36 cellular contexts compared by ENCODE assay signal in the genomic region with DNA sequence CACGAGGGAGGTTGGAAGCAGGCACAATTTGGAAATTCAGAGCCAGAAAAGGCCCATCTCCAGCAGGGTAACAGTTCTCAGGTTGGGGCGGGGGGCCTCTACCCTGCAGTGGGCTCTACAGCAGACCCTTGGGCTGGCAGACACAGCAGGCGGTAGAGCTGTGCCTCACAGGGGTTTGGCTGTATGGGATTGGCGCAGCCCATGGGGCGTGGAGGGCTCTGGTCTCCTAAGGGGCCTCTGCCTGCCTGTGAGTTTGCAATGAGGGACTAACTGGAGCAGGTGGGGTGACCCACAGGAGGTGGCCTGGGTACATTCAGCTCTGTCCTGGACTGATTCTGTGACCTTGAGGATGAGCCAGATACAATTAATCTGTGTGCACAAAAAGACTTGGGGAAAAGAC.
"Had no signal": no experiment of that assay in that cellular context is flagged by ENCODE, and none has a peak within 500 bp of the region (broad histone marks: within the 10 kb centered on the region; RNA-seq: fewer than 3 reads in every experiment).

No MANE protein-coding gene starts in this region.

- DNase-seq: activated CD4-positive, alpha-beta memory T cell treated with anti-CD3 and anti-CD28 coated beads, Interleukin-2, amount 10 ng/mL, durations not matched to agents 7 days and 5 days; activated CD4-positive, alpha-beta T cell treated with anti-CD3 and anti-CD28 coated beads for 36 hours; activated CD4-positive, alpha-beta T cell treated with anti-CD3 and anti-CD28 coated beads, Interleukin-2, amount 10 ng/mL, durations not matched to agents 7 days and 5 days; activated CD4-positive, alpha-beta T cell treated with anti-CD3 and anti-CD28 coated beads, Interleukin-2, amount 50 U/mL, for 4 hours; activated CD4-positive, CD25-positive, alpha-beta regulatory T cell; activated CD4-positive, CD25-positive, alpha-beta regulatory T cell treated with anti-CD3 and anti-CD28 coated beads, Interleukin-2, amount 50 U/mL, for 72 hours; activated CD8-positive, alpha-beta memory T cell treated with anti-CD3 and anti-CD28 coated beads, Interleukin-2, amount 50 U/mL, for 48 hours; activated gamma-delta T cell; activated naive CD4-positive, alpha-beta T cell; activated naive CD4-positive, alpha-beta T cell treated with anti-CD3 and anti-CD28 coated beads, Interleukin-2, amount 10 ng/mL, durations not matched to agents 7 days and 5 days; activated naive CD8-positive, alpha-beta T cell treated with anti-CD3 and anti-CD28 coated beads, Interleukin-2, amount 10 ng/mL, durations not matched to agents 7 days and 5 days; activated T-cell treated with anti-CD3 and anti-CD28 coated beads for 4 hours; activated T-cell treated with anti-CD3 and anti-CD28 coated beads, Interleukin-2, amount 50 U/mL, for 24 hours; activated T-cell treated with anti-CD3 and anti-CD28 coated beads, Interleukin-2, amount 50 U/mL, for 72 hours; central memory CD4-positive, alpha-beta T cell; cerebellar nuclear complex; colonic mucosa; dorsolateral prefrontal cortex; effector memory CD4-positive, alpha-beta T cell; endodermal cell; erythroblast; foreskin keratinocyte; gastrocnemius medialis; glutamatergic neuron; heart left ventricle; T-helper 1 cell; T-helper 17 cell; T1000 had no signal

- H3K27me3 Mint-ChIP-seq: brain had no signal

- H3K27me3 ChIP-seq: ascending aorta, breast epithelium, cardiac muscle cell, colonic mucosa, dorsolateral prefrontal cortex had no signal

- ATAC-seq: activated CD4-positive, alpha-beta T cell treated with anti-CD3 and anti-CD28 coated beads for 36 hours; activated naive CD4-positive, alpha-beta T cell treated with anti-CD3 and anti-CD28 coated beads, Interleukin-2, amount 50 U/mL, for 72 hours; activated T-cell treated with anti-CD3 and anti-CD28 coated beads, Interleukin-2, amount 50 U/mL, for 72 hours; foreskin keratinocyte; gastrocnemius medialis; heart left ventricle; T-helper 17 cell had no signal

- H3K4me1 ChIP-seq: ascending aorta, colonic mucosa, foreskin keratinocyte had no signal

- H3K36me3 ChIP-seq: ascending aorta, breast epithelium, cardiac muscle cell, colonic mucosa, esophagus muscularis mucosa, gastrocnemius medialis, heart left ventricle had no signal

- H3K36me3 Mint-ChIP-seq: activated naive CD4-positive, alpha-beta T cell treated with anti-CD3 and anti-CD28 coated beads, Interleukin-2, amount 10 ng/mL, durations not matched to agents 7 days and 5 days; activated naive CD8-positive, alpha-beta T cell treated with anti-CD3 and anti-CD28 coated beads, Interleukin-2, amount 10 ng/mL, durations not matched to agents 7 days and 5 days had no signal

- H3K27ac ChIP-seq: ascending aorta, breast epithelium, cardiac muscle cell, colonic mucosa, dorsolateral prefrontal cortex, esophagus muscularis mucosa, foreskin keratinocyte, gastrocnemius medialis, heart left ventricle had no signal

- H3K4me1 Mint-ChIP-seq: activated CD4-positive, alpha-beta memory T cell treated with anti-CD3 and anti-CD28 coated beads, Interleukin-2, amount 10 ng/mL, durations not matched to agents 7 days and 5 days; activated CD4-positive, alpha-beta T cell treated with anti-CD3 and anti-CD28 coated beads, Interleukin-2, amount 10 ng/mL, durations not matched to agents 7 days and 5 days; activated naive CD4-positive, alpha-beta T cell treated with anti-CD3 and anti-CD28 coated beads, Interleukin-2, amount 10 ng/mL, durations not matched to agents 7 days and 5 days had no signal

- H3K9me3 ChIP-seq: ascending aorta, breast epithelium, colonic mucosa, gastrocnemius medialis had no signal

- H3K27ac Mint-ChIP-seq: activated CD4-positive, alpha-beta memory T cell treated with anti-CD3 and anti-CD28 coated beads, Interleukin-2, amount 10 ng/mL, durations not matched to agents 7 days and 5 days; activated CD4-positive, alpha-beta T cell treated with anti-CD3 and anti-CD28 coated beads for 36 hours; activated CD4-positive, alpha-beta T cell treated with anti-CD3 and anti-CD28 coated beads, Interleukin-2, amount 10 ng/mL, durations not matched to agents 7 days and 5 days; activated naive CD4-positive, alpha-beta T cell treated with anti-CD3 and anti-CD28 coated beads, Interleukin-2, amount 10 ng/mL, durations not matched to agents 7 days and 5 days; activated naive CD4-positive, alpha-beta T cell treated with anti-CD3 and anti-CD28 coated beads, Interleukin-2, amount 50 U/mL, for 72 hours; activated naive CD8-positive, alpha-beta T cell treated with anti-CD3 and anti-CD28 coated beads, Interleukin-2, amount 10 ng/mL, durations not matched to agents 7 days and 5 days; activated T-cell treated with anti-CD3 and anti-CD28 coated beads, Interleukin-2, amount 50 U/mL, for 24 hours; activated T-cell treated with anti-CD3 and anti-CD28 coated beads, Interleukin-2, amount 50 U/mL, for 72 hours; dendritic cell treated with granulocyte-macrophage colony-stimulating factor and Interleukin-4, amounts not matched to agents 40 ng/mL and 50 ng/mL, for 4 days; endodermal cell; T-helper 17 cell; T-helper 2 cell treated with Interferon-gamma antibody and Interleukin-4, amounts not matched to agents 5 μg/mL and 100 μg/mL, for 36 hours had no signal

- H3K9me3 Mint-ChIP-seq: activated CD4-positive, alpha-beta memory T cell treated with anti-CD3 and anti-CD28 coated beads, Interleukin-2, amount 10 ng/mL, durations not matched to agents 7 days and 5 days; activated naive CD8-positive, alpha-beta T cell treated with anti-CD3 and anti-CD28 coated beads, Interleukin-2, amount 10 ng/mL, durations not matched to agents 7 days and 5 days; activated T-cell treated with anti-CD3 and anti-CD28 coated beads, Interleukin-2, amount 50 U/mL, for 24 hours; dendritic cell treated with granulocyte-macrophage colony-stimulating factor and Interleukin-4, amounts not matched to agents 40 ng/mL and 50 ng/mL, for 4 days had no signal

- H3K4me3 Mint-ChIP-seq: activated CD4-positive, alpha-beta memory T cell treated with anti-CD3 and anti-CD28 coated beads, Interleukin-2, amount 10 ng/mL, durations not matched to agents 7 days and 5 days; activated CD4-positive, alpha-beta T cell treated with anti-CD3 and anti-CD28 coated beads for 36 hours; activated CD4-positive, alpha-beta T cell treated with anti-CD3 and anti-CD28 coated beads, Interleukin-2, amount 10 ng/mL, durations not matched to agents 7 days and 5 days; activated naive CD4-positive, alpha-beta T cell treated with anti-CD3 and anti-CD28 coated beads, Interleukin-2, amount 10 ng/mL, durations not matched to agents 7 days and 5 days; activated naive CD8-positive, alpha-beta T cell treated with anti-CD3 and anti-CD28 coated beads, Interleukin-2, amount 10 ng/mL, durations not matched to agents 7 days and 5 days; activated T-cell treated with anti-CD3 and anti-CD28 coated beads, Interleukin-2, amount 50 U/mL, for 24 hours; activated T-cell treated with anti-CD3 and anti-CD28 coated beads, Interleukin-2, amount 50 U/mL, for 72 hours; brain; dendritic cell treated with granulocyte-macrophage colony-stimulating factor and Interleukin-4, amounts not matched to agents 40 ng/mL and 50 ng/mL, for 4 days; endodermal cell; T-helper 17 cell; T-helper 2 cell treated with Interferon-gamma antibody and Interleukin-4, amounts not matched to agents 5 μg/mL and 100 μg/mL, for 36 hours had no signal

- H3K4me3 ChIP-seq: ascending aorta, breast epithelium, cardiac muscle cell, colonic mucosa, dorsolateral prefrontal cortex, esophagus muscularis mucosa, gastrocnemius medialis, heart left ventricle had no signal
